1 cellular context compared by ENCODE assay signal in the genomic region with DNA sequence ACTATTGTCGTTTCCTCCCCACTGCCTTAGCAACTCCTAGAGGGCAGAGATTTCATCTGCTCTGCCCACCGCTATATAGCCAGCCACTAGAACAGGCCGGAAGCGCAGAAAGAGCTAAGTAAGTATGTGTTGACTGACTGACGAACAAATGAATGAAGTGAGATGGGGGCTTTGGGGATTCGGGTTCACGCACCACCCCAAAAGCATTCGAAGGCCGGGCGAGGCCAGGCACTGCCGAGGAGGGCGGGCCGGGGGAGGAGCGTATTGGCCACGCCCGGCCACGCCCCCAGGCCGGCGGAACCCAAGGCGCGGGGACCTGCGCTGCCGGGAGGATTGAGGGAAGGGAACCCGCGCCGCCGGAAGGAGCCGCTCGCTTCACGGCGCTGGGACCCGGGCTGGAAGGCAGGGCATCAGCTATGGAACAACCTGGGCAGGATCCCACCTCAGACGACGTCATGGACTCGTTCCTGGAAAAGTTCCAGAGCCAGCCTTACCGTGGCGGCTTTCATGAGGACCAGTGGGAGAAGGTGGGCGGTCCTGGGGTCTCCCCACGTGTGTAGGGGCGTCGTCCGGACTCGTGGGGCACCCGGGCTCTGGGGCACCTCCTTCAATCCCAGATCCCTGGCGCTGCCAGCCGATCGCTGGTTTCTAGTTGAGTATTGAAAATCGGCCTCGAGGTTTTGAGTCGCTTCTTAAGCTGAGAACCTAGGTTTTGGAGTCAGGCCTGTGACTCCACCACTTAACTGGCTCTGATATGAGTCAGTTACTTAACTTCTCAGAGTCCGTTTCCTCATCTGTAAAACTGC.
TF ChIP-seq lines count a peak whose summit lies in the region.

A gene with protein sequence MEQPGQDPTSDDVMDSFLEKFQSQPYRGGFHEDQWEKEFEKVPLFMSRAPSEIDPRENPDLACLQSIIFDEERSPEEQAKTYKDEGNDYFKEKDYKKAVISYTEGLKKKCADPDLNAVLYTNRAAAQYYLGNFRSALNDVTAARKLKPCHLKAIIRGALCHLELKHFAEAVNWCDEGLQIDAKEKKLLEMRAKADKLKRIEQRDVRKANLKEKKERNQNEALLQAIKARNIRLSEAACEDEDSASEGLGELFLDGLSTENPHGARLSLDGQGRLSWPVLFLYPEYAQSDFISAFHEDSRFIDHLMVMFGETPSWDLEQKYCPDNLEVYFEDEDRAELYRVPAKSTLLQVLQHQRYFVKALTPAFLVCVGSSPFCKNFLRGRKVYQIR (plus strand): TSS at position 369 of the 806 bp plus-strand sequence. CDS start 48 bp downstream, at position 417.

TF ChIP-seq in HepG2, 621 proteins besides CTCF, POLR2A, EP300 and RAD21 (continued from another document and continues in another):
- TF ChIP-seq NONO (IDR thresholded peaks at IDR 0.05) = no peak
- TF ChIP-seq NONO (CRISPR knock-in tag; conservative IDR thresholded peaks at IDR 0.05) = peak; percentile 98
- peak; percentile 80 for TF ChIP-seq YY1 (IDR thresholded peaks at IDR 0.05; ENCODE audit: insufficient read depth, insufficient replicate concordance, low read depth, low read length)
- peak; percentile 48; the same call in 1 of the 2 replicates for TF ChIP-seq NR2F2 (IDR thresholded peaks at IDR 0.05; ENCODE audit: borderline replicate concordance, low read depth)
- TF ChIP-seq ZFP36L2 (CRISPR knock-in tag; IDR thresholded peaks at IDR 0.05) = no peak
- no peak for TF ChIP-seq NFE2L1 (CRISPR knock-in tag; IDR thresholded peaks at IDR 0.05; ENCODE audit: borderline replicate concordance)
- TF ChIP-seq, protein P1, sequence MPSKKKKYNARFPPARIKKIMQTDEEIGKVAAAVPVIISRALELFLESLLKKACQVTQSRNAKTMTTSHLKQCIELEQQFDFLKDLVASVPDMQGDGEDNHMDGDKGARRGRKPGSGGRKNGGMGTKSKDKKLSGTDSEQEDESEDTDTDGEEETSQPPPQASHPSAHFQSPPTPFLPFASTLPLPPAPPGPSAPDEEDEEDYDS (CRISPR knock-in tag; IDR thresholded peaks at IDR 0.05) = peak; percentile 52
- TF ChIP-seq ZNF598 (CRISPR knock-in tag; IDR thresholded peaks at IDR 0.05; ENCODE audit: borderline replicate concordance) = peak; percentile 56; the same call in 1 of the 2 replicates
- TF ChIP-seq ZNF496 (CRISPR knock-in tag; IDR thresholded peaks at IDR 0.05; ENCODE audit: insufficient replicate concordance) = no peak
- TF ChIP-seq, protein P2, sequence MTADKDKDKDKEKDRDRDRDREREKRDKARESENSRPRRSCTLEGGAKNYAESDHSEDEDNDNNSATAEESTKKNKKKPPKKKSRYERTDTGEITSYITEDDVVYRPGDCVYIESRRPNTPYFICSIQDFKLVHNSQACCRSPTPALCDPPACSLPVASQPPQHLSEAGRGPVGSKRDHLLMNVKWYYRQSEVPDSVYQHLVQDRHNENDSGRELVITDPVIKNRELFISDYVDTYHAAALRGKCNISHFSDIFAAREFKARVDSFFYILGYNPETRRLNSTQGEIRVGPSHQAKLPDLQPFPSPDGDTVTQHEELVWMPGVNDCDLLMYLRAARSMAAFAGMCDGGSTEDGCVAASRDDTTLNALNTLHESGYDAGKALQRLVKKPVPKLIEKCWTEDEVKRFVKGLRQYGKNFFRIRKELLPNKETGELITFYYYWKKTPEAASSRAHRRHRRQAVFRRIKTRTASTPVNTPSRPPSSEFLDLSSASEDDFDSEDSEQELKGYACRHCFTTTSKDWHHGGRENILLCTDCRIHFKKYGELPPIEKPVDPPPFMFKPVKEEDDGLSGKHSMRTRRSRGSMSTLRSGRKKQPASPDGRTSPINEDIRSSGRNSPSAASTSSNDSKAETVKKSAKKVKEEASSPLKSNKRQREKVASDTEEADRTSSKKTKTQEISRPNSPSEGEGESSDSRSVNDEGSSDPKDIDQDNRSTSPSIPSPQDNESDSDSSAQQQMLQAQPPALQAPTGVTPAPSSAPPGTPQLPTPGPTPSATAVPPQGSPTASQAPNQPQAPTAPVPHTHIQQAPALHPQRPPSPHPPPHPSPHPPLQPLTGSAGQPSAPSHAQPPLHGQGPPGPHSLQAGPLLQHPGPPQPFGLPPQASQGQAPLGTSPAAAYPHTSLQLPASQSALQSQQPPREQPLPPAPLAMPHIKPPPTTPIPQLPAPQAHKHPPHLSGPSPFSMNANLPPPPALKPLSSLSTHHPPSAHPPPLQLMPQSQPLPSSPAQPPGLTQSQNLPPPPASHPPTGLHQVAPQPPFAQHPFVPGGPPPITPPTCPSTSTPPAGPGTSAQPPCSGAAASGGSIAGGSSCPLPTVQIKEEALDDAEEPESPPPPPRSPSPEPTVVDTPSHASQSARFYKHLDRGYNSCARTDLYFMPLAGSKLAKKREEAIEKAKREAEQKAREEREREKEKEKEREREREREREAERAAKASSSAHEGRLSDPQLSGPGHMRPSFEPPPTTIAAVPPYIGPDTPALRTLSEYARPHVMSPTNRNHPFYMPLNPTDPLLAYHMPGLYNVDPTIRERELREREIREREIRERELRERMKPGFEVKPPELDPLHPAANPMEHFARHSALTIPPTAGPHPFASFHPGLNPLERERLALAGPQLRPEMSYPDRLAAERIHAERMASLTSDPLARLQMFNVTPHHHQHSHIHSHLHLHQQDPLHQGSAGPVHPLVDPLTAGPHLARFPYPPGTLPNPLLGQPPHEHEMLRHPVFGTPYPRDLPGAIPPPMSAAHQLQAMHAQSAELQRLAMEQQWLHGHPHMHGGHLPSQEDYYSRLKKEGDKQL (CRISPR knock-in tag; IDR thresholded peaks at IDR 0.05; ENCODE audit: low read depth) = 0 out of 2 replicates have a peak, but pooled peaks have one; percentile 29
- peak; percentile 76 for TF ChIP-seq HNRNPK (IDR thresholded peaks at IDR 0.05; ENCODE audit: low read depth, low read length, poor library complexity, severe bottlenecking)
- no peak for TF ChIP-seq ZNF7 (CRISPR knock-in tag; IDR thresholded peaks at IDR 0.05)
- TF ChIP-seq RFXANK (CRISPR knock-in tag; IDR thresholded peaks at IDR 0.05) = peak; percentile 66; the same call in 1 of the 2 replicates
- peak; percentile 92 for TF ChIP-seq TAF1 (CRISPR knock-in tag; IDR thresholded peaks at IDR 0.05)
- TF ChIP-seq TBP (CRISPR knock-in tag; IDR thresholded peaks at IDR 0.05) = no peak
- peak; percentile 87 for TF ChIP-seq YEATS4 (CRISPR knock-in tag; IDR thresholded peaks at IDR 0.05; ENCODE audit: borderline replicate concordance)
- peak; percentile 97 for TF ChIP-seq PHF20 (CRISPR knock-in tag; IDR thresholded peaks at IDR 0.05)
- peak; percentile 99 for TF ChIP-seq ZNF788 (CRISPR knock-in tag; IDR thresholded peaks at IDR 0.05; ENCODE audit: borderline replicate concordance)
- peak; percentile 50 for TF ChIP-seq MED8 (CRISPR knock-in tag; IDR thresholded peaks at IDR 0.05; ENCODE audit: insufficient replicate concordance)
- peak; percentile 72 for TF ChIP-seq ZBTB20 (CRISPR knock-in tag; IDR thresholded peaks at IDR 0.05; ENCODE audit: borderline replicate concordance, low read depth)
- peak; percentile 85; the same call in 2 of the 3 replicates for TF ChIP-seq MXI1 (IDR thresholded peaks at IDR 0.05; ENCODE audit: borderline replicate concordance, low read depth, low read length)
- TF ChIP-seq CCDC6 (CRISPR knock-in tag; IDR thresholded peaks at IDR 0.05) = peak; percentile 88
- TF ChIP-seq SIN3A (IDR thresholded peaks at IDR 0.05; ENCODE audit: borderline replicate concordance, low read depth, low read length) = peak; percentile 81
- TF ChIP-seq RXRA (CRISPR knock-in tag; IDR thresholded peaks at IDR 0.05) = peak; percentile 81
- TF ChIP-seq ZNF530 (CRISPR knock-in tag; IDR thresholded peaks at IDR 0.05; ENCODE audit: low read depth) = no peak
- TF ChIP-seq FIP1L1 (IDR thresholded peaks at IDR 0.05; ENCODE audit: borderline replicate concordance, insufficient read depth, low read depth, low read length) = no peak
- peak; percentile 88; the same call in 1 of the 2 replicates for TF ChIP-seq ZNF589 (CRISPR knock-in tag; conservative IDR thresholded peaks at IDR 0.05)
- no peak for TF ChIP-seq ZNF180 (CRISPR knock-in tag; IDR thresholded peaks at IDR 0.05; ENCODE audit: borderline replicate concordance, low read depth)
- TF ChIP-seq ZSCAN30 (CRISPR knock-in tag; IDR thresholded peaks at IDR 0.05) = 0 out of 2 replicates have a peak, but pooled peaks have one; percentile 45
- no peak for TF ChIP-seq NR2F6 (IDR thresholded peaks at IDR 0.05)
- TF ChIP-seq NR2F6 (CRISPR knock-in tag; IDR thresholded peaks at IDR 0.05) = peak; percentile 67; the same call in 1 of the 2 replicates
- TF ChIP-seq ZNF766 (CRISPR knock-in tag; IDR thresholded peaks at IDR 0.05; ENCODE audit: borderline replicate concordance) = 0 out of 2 replicates have a peak, but pooled peaks have one; percentile 39
- TF ChIP-seq, protein P3, sequence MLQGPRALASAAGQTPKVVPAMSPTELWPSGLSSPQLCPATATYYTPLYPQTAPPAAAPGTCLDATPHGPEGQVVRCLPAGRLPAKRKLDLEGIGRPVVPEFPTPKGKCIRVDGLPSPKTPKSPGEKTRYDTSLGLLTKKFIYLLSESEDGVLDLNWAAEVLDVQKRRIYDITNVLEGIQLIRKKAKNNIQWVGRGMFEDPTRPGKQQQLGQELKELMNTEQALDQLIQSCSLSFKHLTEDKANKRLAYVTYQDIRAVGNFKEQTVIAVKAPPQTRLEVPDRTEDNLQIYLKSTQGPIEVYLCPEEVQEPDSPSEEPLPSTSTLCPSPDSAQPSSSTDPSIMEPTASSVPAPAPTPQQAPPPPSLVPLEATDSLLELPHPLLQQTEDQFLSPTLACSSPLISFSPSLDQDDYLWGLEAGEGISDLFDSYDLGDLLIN (CRISPR knock-in tag; IDR thresholded peaks at IDR 0.05; ENCODE audit: borderline replicate concordance) = peak; percentile 65; the same call in 1 of the 2 replicates
- TF ChIP-seq, protein P4, sequence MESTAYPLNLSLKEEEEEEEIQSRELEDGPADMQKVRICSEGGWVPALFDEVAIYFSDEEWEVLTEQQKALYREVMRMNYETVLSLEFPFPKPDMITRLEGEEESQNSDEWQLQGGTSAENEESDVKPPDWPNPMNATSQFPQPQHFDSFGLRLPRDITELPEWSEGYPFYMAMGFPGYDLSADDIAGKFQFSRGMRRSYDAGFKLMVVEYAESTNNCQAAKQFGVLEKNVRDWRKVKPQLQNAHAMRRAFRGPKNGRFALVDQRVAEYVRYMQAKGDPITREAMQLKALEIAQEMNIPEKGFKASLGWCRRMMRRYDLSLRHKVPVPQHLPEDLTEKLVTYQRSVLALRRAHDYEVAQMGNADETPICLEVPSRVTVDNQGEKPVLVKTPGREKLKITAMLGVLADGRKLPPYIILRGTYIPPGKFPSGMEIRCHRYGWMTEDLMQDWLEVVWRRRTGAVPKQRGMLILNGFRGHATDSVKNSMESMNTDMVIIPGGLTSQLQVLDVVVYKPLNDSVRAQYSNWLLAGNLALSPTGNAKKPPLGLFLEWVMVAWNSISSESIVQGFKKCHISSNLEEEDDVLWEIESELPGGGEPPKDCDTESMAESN (CRISPR knock-in tag; conservative IDR thresholded peaks at IDR 0.05) = peak; percentile 89; the same call in 1 of the 2 replicates
- TF ChIP-seq MEIS1 (CRISPR knock-in tag; IDR thresholded peaks at IDR 0.05; ENCODE audit: borderline replicate concordance) = peak; percentile 65
- TF ChIP-seq ASH2L (IDR thresholded peaks at IDR 0.05; ENCODE audit: insufficient read length, low read depth, low read length) = peak; percentile 91
- TF ChIP-seq ZNF333 (CRISPR knock-in tag; IDR thresholded peaks at IDR 0.05; ENCODE audit: borderline replicate concordance) = 0 out of 2 replicates have a peak, but pooled peaks have one; percentile 82
- peak; percentile 94 for TF ChIP-seq PHF5A (CRISPR knock-in tag; IDR thresholded peaks at IDR 0.05; ENCODE audit: low read depth, unreplicated experiment)
- TF ChIP-seq, protein P5, sequence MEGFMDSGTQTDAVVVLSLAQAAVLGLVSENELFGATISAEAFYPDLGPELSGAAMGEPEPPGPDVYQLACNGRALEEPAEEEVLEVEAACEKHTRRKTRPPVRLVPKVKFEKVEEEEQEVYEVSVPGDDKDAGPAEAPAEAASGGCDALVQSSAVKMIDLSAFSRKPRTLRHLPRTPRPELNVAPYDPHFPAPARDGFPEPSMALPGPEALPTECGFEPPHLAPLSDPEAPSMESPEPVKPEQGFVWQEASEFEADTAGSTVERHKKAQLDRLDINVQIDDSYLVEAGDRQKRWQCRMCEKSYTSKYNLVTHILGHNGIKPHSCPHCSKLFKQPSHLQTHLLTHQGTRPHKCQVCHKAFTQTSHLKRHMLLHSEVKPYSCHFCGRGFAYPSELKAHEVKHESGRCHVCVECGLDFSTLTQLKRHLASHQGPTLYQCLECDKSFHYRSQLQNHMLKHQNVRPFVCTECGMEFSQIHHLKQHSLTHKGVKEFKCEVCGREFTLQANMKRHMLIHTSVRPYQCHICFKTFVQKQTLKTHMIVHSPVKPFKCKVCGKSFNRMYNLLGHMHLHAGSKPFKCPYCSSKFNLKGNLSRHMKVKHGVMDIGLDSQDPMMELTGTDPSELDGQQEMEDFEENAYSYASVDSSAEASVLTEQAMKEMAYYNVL (CRISPR knock-in tag; IDR thresholded peaks at IDR 0.05; ENCODE audit: borderline replicate concordance) = peak; percentile 76; the same call in 1 of the 2 replicates
- TF ChIP-seq, protein P6, sequence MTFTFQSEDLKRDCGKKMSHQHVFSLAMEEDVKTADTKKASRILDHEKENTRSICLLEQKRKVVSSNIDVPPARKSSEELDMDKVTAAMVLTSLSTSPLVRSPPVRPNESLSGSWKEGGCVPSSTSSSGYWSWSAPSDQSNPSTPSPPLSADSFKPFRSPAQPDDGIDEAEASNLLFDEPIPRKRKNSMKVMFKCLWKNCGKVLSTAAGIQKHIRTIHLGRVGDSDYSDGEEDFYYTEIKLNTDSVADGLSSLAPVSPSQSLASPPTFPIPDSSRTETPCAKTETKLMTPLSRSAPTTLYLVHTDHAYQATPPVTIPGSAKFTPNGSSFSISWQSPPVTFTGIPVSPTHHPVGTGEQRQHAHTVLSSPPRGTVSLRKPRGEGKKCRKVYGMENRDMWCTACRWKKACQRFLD (CRISPR knock-in tag; IDR thresholded peaks at IDR 0.05; ENCODE audit: borderline replicate concordance) = peak; percentile 76; the same call in 1 of the 2 replicates
- no peak for TF ChIP-seq MAFF (IDR thresholded peaks at IDR 0.05; ENCODE audit: low read depth, low read length)
- TF ChIP-seq PAX8 (CRISPR knock-in tag; IDR thresholded peaks at IDR 0.05; ENCODE audit: borderline replicate concordance) = peak; percentile 69; the same call in 1 of the 2 replicates
- peak; percentile 98 for TF ChIP-seq GATAD1 (CRISPR knock-in tag; IDR thresholded peaks at IDR 0.05)
- no peak for TF ChIP-seq NR2F1 (CRISPR knock-in tag; IDR thresholded peaks at IDR 0.05)
- TF ChIP-seq, protein P7, sequence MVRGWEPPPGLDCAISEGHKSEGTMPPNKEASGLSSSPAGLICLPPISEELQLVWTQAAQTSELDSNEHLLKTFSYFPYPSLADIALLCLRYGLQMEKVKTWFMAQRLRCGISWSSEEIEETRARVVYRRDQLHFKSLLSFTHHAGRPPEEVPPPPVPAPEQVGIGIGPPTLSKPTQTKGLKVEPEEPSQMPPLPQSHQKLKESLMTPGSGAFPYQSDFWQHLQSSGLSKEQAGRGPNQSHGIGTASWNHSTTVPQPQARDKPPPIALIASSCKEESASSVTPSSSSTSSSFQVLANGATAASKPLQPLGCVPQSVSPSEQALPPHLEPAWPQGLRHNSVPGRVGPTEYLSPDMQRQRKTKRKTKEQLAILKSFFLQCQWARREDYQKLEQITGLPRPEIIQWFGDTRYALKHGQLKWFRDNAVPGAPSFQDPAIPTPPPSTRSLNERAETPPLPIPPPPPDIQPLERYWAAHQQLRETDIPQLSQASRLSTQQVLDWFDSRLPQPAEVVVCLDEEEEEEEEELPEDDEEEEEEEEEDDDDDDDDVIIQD (CRISPR knock-in tag; IDR thresholded peaks at IDR 0.05; ENCODE audit: low read depth) = peak; percentile 38; the same call in 1 of the 2 replicates
- peak; percentile 73; the same call in 1 of the 2 replicates for TF ChIP-seq HOXD1 (CRISPR knock-in tag; IDR thresholded peaks at IDR 0.05)
- TF ChIP-seq CENPX (CRISPR knock-in tag; IDR thresholded peaks at IDR 0.05) = no peak
